ENCODE assay signal across 9 cellular contexts in the genomic region with DNA sequence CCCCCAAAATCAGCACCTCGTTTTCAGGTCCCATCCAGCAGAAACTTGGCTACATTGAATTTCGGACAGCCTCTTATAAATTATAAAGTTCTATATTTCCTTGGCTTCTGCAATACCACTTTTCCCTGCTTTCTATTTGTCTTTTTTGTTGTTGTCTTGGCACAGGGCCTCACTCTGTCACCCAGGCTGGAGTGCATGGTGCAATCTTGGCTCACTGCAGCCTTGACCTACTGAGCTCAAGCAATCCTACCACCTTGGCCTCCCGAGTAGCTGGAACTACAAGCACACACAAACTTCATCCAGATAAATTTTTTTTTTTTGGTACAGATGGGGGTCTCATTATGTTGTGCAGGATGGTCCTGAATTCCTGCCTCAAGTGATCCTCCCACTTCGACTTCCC.
"Had no signal": no experiment of that assay in that cellular context is flagged by ENCODE, and none has a peak within 500 bp of the region (broad histone marks: within the 10 kb centered on the region; RNA-seq: fewer than 3 reads in every experiment).

No MANE protein-coding gene starts in this region.

- H3K9me3 ChIP-seq: HAP-1 had no signal

- H3K4me3 Mint-ChIP-seq: GM23338, H9, HFFc6 had no signal

- DNase-seq: GM23248, GOT3, H7, H9, HCEC 1CT, HFFc6 had no signal

- H3K4me2 ChIP-seq: GM23338 had no signal

- H3K4me3 ChIP-seq: GM23248, GM23338, HAP-1 had no signal

- H3K4me1 ChIP-seq: HAP-1 had no signal

- H3K27ac Mint-ChIP-seq: GM23338, H9, HFFc6 had no signal

- ATAC-seq: GM23338, HCT116 had no signal

- H3K9ac ChIP-seq: GM23248 had no signal

- H3K27ac ChIP-seq: GM23248 had no signal

- H2AFZ ChIP-seq: GM23248, GM23338 had no signal

- H3K36me3 ChIP-seq: HAP-1 had no signal

- H3K9me3 Mint-ChIP-seq: HFFc6 had no signal
